In the genomic region with DNA sequence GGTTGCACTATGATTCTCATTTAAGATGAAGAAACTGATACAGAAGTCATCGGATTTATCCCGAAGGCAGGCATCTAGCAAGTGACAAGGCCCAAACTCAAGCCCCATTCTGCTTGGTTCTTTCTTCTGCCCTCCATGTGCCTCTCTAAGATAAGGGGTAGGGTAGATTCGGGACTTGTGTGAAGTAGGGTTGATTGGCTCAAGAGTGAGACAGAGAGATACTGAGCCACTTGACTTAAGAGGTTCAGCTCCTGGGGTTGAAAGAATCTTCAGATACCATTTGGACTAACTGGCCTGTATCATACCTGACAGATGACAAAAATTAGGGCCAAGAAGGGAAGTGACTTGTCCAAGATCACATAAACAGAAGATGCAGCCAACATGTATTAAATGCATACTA, we compare ENCODE assay signal across 8 cellular contexts. TPM values are rescaled to one million over a fixed set of nuclear protein-coding genes. Genes with fewer than 3 reads are reported as not detected.
A peak's percentile ranks its signal among the peaks of the same experiment; 100 is the strongest.
DNase-seq lines count a peak whose midpoint lies in the region; ATAC-seq and TF ChIP-seq lines count a peak whose summit lies in the region.

No MANE protein-coding gene starts in this region.

- no peak for TF ChIP-seq RAD21 in HCT116 (IDR thresholded peaks at IDR 0.05; ENCODE audit: low read depth)

- no peak for ATAC-seq in HCT116

- H3K27me3 ChIP-seq in HCT116 (ENCODE audit: insufficient read depth, low read length) (no peaks in the 10 kb centered on the region), right atrium auricular region (no peaks in the 10 kb centered on the region), smooth muscle cell (ENCODE audit: low read depth) (no peaks in the 10 kb centered on the region)

- peak overlapping the region; percentile 92 for H3K4me2 ChIP-seq in HCT116 (ENCODE audit: low read length)
- peak overlapping the region; percentile 98 for H3K4me2 ChIP-seq in smooth muscle cell

- peaks cover 0 to 10% of the 10 kb centered on the region in 2 experiments; a peak in 3 of 4 replicates for H3K36me3 ChIP-seq in HCT116 (ENCODE audit: control insufficient read depth in 1 of 2, insufficient read depth in 2 of 2, low read length in 2 of 2)
- peaks cover 14% of the 10 kb centered on the region for H3K36me3 ChIP-seq in right atrium auricular region
- H3K36me3 ChIP-seq in smooth muscle cell (ENCODE audit: low read depth), result no peaks in the 10 kb centered on the region

- no peaks in the 10 kb centered on the region for H3K9me3 ChIP-seq in HCT116 (ENCODE audit: control insufficient read depth in 1 of 2, insufficient read depth in 1 of 2, low read depth in 1 of 2, low read length in 2 of 2)
- no peaks in the 10 kb centered on the region for H3K9me3 ChIP-seq in right atrium auricular region
- H3K9me3 ChIP-seq in smooth muscle cell (replicated peaks; ENCODE audit: low read depth), result no peaks in the 10 kb centered on the region

- H4K20me1 ChIP-seq in HCT116 (ENCODE audit: insufficient read depth) (no peaks in the 10 kb centered on the region), smooth muscle cell (ENCODE audit: low read depth) (no peaks in the 10 kb centered on the region)

- RAD21 ChIA-PET in HCT116 (lab: Charles Lee; ENCODE audit: low non-redundant PET in 1 of 2, low total read pairs in 2 of 2, uncharacterized antibody in 2 of 2, unreplicated experiment in 2 of 2), result no interaction called here

- H2AFZ ChIP-seq in HCT116 (ENCODE audit: low read depth, low read length, poor library complexity, severe bottlenecking), result no peak overlapping the region
- H2AFZ ChIP-seq in smooth muscle cell (ENCODE audit: low read depth), result no peak overlapping the region

- no peaks in the 10 kb centered on the region for H3K9me2 ChIP-seq in HCT116 (ENCODE audit: insufficient read depth)

- 92% methylated on average over 3 of the region's 3 CpGs for WGBS in smooth muscle cell (ENCODE audit: low lambda C conversion rate)

- no peak for DNase-seq in HCT116 (ENCODE audit: low read depth, low spot score)
- no peak for DNase-seq in right atrium auricular region (ENCODE audit: low spot score)
- DNase-seq in smooth muscle cell (lab: John Stamatoyannopoulos, UW; ENCODE audit: unreplicated experiment), result no peak
- no peak for DNase-seq in NK-92 (lab: John Stamatoyannopoulos, UW; ENCODE audit: unreplicated experiment)
- DNase-seq in islet precursor cell, result no peak
- DNase-seq in RPMI8226, result no peak
- no peak for DNase-seq in amygdala (lab: John Stamatoyannopoulos, UW)

- BruUV-seq in HCT116 (replicated peaks; lab: Mats Ljungman, UMichigan), result TSS peak; percentile 77

- TF ChIP-seq POLR2A in HCT116 (IDR thresholded peaks at IDR 0.05; ENCODE audit: borderline replicate concordance, extremely low read depth, insufficient read depth, insufficient read length), result no peak

- H3K4me1 ChIP-seq in HCT116 (ENCODE audit: control insufficient read depth in 1 of 2, insufficient read depth in 2 of 2, low read length in 2 of 2), result peaks cover 19 to 37% of the 10 kb centered on the region in 2 experiments
- peaks cover 0 to 31% of the 10 kb centered on the region in 2 donors for H3K4me1 ChIP-seq in right atrium auricular region
- peaks cover 16% of the 10 kb centered on the region for H3K4me1 ChIP-seq in smooth muscle cell (ENCODE audit: low read depth)

- H3K9ac ChIP-seq in HCT116 (ENCODE audit: low read length), result peak overlapping the region; percentile 93
- H3K9ac ChIP-seq in smooth muscle cell (ENCODE audit: low read depth), result peak overlapping the region; percentile 95

- peaks cover 10% of the 10 kb centered on the region for H3F3A ChIP-seq in smooth muscle cell (ENCODE audit: low read depth)

- no peak overlapping the region; the same call in 1 of the 2 replicates for H3K27ac ChIP-seq in HCT116 (ENCODE audit: low read depth, low read length)
- peak overlapping the region; percentile 88 for H3K27ac ChIP-seq in VCaP
- H3K27ac ChIP-seq in right atrium auricular region, result peak overlapping the region in 1 of 2 donors; percentile 81
- no peak overlapping the region for H3K27ac ChIP-seq in smooth muscle cell (ENCODE audit: low read depth)

- CTCF ChIA-PET in HCT116 (lab: Charles Lee), result interaction anchor here (1.1 kb wide), 1 partner anchor 67 kb away, joined by 3 read pairs; no protein-coding TSS in a partner anchor

- intact Hi-C loops in HCT116 (cut with micrococcal nuclease), result no loop called here

- H3K4me3 ChIP-seq in HCT116 (replicated peaks in 1 of 2; ENCODE audit: low read depth in 1 of 2, low read length in 2 of 2), result peak overlapping the region; percentile 84
- H3K4me3 ChIP-seq in right atrium auricular region, result peak overlapping the region; percentile 85 to 93
- H3K4me3 ChIP-seq in smooth muscle cell, result peak overlapping the region; percentile 98

- H3K79me2 ChIP-seq in HCT116 (ENCODE audit: insufficient read depth, low read length), result peaks cover 27% of the 10 kb centered on the region
- H3K79me2 ChIP-seq in smooth muscle cell (ENCODE audit: low read depth), result peaks cover 16% of the 10 kb centered on the region

- TF ChIP-seq CTCF in HCT116 (IDR thresholded peaks at IDR 0.05 in 2 of 3, conservative IDR thresholded peaks at IDR 0.05 in 1 of 3; ENCODE audit: borderline replicate concordance in 1 of 3, insufficient read depth in 1 of 3, low read depth in 2 of 3, low read length in 2 of 3), result no peak
- TF ChIP-seq CTCF in VCaP (conservative IDR thresholded peaks at IDR 0.05), result no peak
- no peak for TF ChIP-seq CTCF in right atrium auricular region (IDR thresholded peaks at IDR 0.05)
- no peak for TF ChIP-seq CTCF in smooth muscle cell (IDR thresholded peaks at IDR 0.05; ENCODE audit: borderline replicate concordance, insufficient read depth, poor library complexity, severe bottlenecking)

- POLR2A ChIA-PET in HCT116 (lab: Charles Lee), result no interaction called here

TF ChIP-seq in HCT116, 20 proteins besides CTCF, POLR2A, EP300 and RAD21:
- TF ChIP-seq, protein P1, sequence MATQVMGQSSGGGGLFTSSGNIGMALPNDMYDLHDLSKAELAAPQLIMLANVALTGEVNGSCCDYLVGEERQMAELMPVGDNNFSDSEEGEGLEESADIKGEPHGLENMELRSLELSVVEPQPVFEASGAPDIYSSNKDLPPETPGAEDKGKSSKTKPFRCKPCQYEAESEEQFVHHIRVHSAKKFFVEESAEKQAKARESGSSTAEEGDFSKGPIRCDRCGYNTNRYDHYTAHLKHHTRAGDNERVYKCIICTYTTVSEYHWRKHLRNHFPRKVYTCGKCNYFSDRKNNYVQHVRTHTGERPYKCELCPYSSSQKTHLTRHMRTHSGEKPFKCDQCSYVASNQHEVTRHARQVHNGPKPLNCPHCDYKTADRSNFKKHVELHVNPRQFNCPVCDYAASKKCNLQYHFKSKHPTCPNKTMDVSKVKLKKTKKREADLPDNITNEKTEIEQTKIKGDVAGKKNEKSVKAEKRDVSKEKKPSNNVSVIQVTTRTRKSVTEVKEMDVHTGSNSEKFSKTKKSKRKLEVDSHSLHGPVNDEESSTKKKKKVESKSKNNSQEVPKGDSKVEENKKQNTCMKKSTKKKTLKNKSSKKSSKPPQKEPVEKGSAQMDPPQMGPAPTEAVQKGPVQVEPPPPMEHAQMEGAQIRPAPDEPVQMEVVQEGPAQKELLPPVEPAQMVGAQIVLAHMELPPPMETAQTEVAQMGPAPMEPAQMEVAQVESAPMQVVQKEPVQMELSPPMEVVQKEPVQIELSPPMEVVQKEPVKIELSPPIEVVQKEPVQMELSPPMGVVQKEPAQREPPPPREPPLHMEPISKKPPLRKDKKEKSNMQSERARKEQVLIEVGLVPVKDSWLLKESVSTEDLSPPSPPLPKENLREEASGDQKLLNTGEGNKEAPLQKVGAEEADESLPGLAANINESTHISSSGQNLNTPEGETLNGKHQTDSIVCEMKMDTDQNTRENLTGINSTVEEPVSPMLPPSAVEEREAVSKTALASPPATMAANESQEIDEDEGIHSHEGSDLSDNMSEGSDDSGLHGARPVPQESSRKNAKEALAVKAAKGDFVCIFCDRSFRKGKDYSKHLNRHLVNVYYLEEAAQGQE (IDR thresholded peaks at IDR 0.05; ENCODE audit: low read depth), result no peak
- TF ChIP-seq ZFX (IDR thresholded peaks at IDR 0.05) (no peak), EGR1 (IDR thresholded peaks at IDR 0.05; ENCODE audit: low read depth) (no peak)
- TF ChIP-seq, protein P2, sequence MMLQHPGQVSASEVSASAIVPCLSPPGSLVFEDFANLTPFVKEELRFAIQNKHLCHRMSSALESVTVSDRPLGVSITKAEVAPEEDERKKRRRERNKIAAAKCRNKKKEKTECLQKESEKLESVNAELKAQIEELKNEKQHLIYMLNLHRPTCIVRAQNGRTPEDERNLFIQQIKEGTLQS (IDR thresholded peaks at IDR 0.05), result no peak

RNA-seq across cellular contexts. Expression of gene RFT1, which starts 0.9 kb away (rescaled TPM):
- 33.6 TPM for total RNA-seq in HCT116 (2021; ENCODE audit: unreplicated experiment)
- polyA plus RNA-seq in HCT116 (2012), result 25.1 and 33.3 TPM in 2 replicates
- total RNA-seq in right atrium auricular region, result 1 to 10 TPM; 6.2 to 6.8 TPM
- total RNA-seq in smooth muscle cell, result 13.3 and 16.4 TPM in 2 replicates
- polyA plus RNA-seq in smooth muscle cell, result 25.7 and 30.1 TPM in 2 replicates

RNA-seq across cellular contexts. Expression of gene PRKCD, which starts 31.7 kb away (rescaled TPM):
- 34.4 TPM for total RNA-seq in HCT116 (2021; ENCODE audit: unreplicated experiment)
- 34.6 and 38.9 TPM in 2 replicates for polyA plus RNA-seq in HCT116 (2012)
- 10 to 100 TPM; 11.1 to 14.8 TPM for total RNA-seq in right atrium auricular region
- 6.1 and 6.5 TPM in 2 replicates for total RNA-seq in smooth muscle cell
- polyA plus RNA-seq in smooth muscle cell, result 21.3 and 22.5 TPM in 2 replicates
